15 cellular contexts compared by ENCODE assay signal in genomic region chr4:9944431-9945425, GRCh38.
"Had no signal": no experiment of that assay in that cellular context is flagged by ENCODE, and none has a peak within 500 bp of the region (broad histone marks: within the 10 kb centered on the region; RNA-seq: fewer than 3 reads in every experiment).

No MANE protein-coding gene starts in this region.

- DNase-seq: activated CD4-positive, alpha-beta T cell treated with anti-CD3 and anti-CD28 coated beads for 36 hours; activated CD8-positive, alpha-beta T cell treated with anti-CD3 and anti-CD28 coated beads for 36 hours; activated naive CD4-positive, alpha-beta T cell treated with anti-CD3 and anti-CD28 coated beads, Interleukin-2, amount 50 U/mL, for 16 hours; activated T-cell treated with anti-CD3 and anti-CD28 coated beads for 4 hours; cortex of kidney; effector memory CD4-positive, alpha-beta T cell; erythroblast; mammary epithelial cell; ovary; SK-N-SH; T-helper 1 cell; thyroid gland; WERI-Rb-1 had no signal

- H3K4me3 ChIP-seq: adrenal gland, ovary, thyroid gland had no signal

- ATAC-seq: activated CD4-positive, alpha-beta T cell treated with anti-CD3 and anti-CD28 coated beads for 36 hours; activated CD8-positive, alpha-beta T cell treated with anti-CD3 and anti-CD28 coated beads for 36 hours; activated T-helper 17 cell treated with anti-CD3 and anti-CD28 coated beads, Interleukin-2, amount 50 U/mL, for 72 hours had no signal

- H3K27me3 ChIP-seq: adrenal gland, ovary, thyroid gland had no signal

- H3K4me2 ChIP-seq: SK-N-SH had no signal

- H3K36me3 ChIP-seq: adrenal gland, ovary, thyroid gland, WERI-Rb-1 had no signal

- H3K9me3 ChIP-seq: adrenal gland, ovary, SK-N-SH, thyroid gland had no signal

- H3K27ac ChIP-seq: adrenal gland, ovary, thyroid gland, WERI-Rb-1 had no signal

- H3K4me1 ChIP-seq: thyroid gland had no signal

- H3K9ac ChIP-seq: SK-N-SH had no signal
